8 cellular contexts compared by ENCODE assay signal in the genomic region with DNA sequence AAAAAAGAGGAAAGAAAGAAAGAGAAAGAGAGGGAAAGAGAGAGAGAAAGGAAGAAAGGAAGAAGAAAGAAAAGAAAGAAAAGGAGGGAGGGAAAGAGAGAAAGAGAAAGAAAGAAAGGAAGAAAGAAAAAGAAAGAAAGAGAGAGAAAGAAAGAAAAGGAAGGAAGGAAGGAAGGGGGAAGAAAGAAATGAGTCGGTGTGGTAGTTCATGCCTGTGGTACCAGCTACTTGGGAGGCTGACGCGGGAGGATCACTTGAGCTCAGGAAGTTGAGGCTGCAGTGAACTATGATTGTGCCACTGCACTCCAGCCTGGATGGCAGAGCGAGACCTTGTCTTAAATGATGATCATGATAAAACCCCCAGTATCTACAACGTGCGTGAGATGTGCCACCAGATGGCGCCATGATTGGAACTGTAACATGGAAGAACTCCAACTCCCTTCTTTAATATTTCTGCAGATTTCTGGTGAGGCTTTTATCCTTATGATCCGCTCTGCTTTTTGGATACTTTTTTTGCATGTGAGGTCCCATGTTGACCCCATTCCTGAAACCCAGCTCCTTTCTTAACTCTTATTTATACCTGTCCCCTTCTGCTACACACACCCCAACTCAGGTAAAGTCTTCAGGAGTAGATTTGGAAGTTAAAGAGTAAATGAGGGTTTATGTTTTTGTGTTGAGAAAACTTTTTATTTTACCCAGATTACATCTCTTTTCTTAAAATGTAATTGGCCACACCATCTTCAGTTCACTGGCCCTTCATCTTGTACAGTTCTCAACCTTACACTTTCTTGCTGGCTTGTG. TPM values are rescaled to one million over a fixed set of nuclear protein-coding genes. Genes with fewer than 3 reads are reported as not detected.
DNase-seq lines count a peak whose midpoint lies in the region; ATAC-seq and TF ChIP-seq lines count a peak whose summit lies in the region.

No MANE protein-coding gene starts in this region.

- H4K20me1 ChIP-seq in osteoblast (ENCODE audit: insufficient read depth, low read length), result no peaks in the 10 kb centered on the region

- TF ChIP-seq POLR2A in testis (IDR thresholded peaks at IDR 0.05), result no peak

- no peak overlapping the region for H3K27ac ChIP-seq in osteoblast (ENCODE audit: low read depth, low read length)
- H3K27ac ChIP-seq in testis, result no peak overlapping the region

- H3K27me3 ChIP-seq in osteoblast (ENCODE audit: insufficient read depth, low read length) (peaks cover 3% of the 10 kb centered on the region), testis (no peaks in the 10 kb centered on the region)

- ATAC-seq in HG03139 (IDR thresholded peaks at IDR 0.05; ENCODE audit: unreplicated experiment), result no peak

- peak overlapping the region; percentile 53 for H3K4me2 ChIP-seq in osteoblast (ENCODE audit: insufficient read depth, low read length)

- 12 to 18% methylated on average over 8 of the region's 8 CpGs for WGBS in testis, 2 donors

- TF ChIP-seq CTCF in fibroblast of the aortic adventitia (IDR thresholded peaks at IDR 0.05; ENCODE audit: insufficient read depth, low read length), result peak; percentile 71
- TF ChIP-seq CTCF in osteoblast (IDR thresholded peaks at IDR 0.05; ENCODE audit: extremely low read depth, low read depth, low read length), result peak; percentile 76
- TF ChIP-seq CTCF in testis (IDR thresholded peaks at IDR 0.05), result peak in 2 of 3 experiments; percentile 48 to 54

- H2AFZ ChIP-seq in osteoblast (ENCODE audit: low read length), result peak overlapping the region; percentile 68

- no peak overlapping the region for H3K4me3 ChIP-seq in Jurkat, Clone E6-1 (ENCODE audit: low read length)
- H3K4me3 ChIP-seq in fibroblast of the aortic adventitia (ENCODE audit: low read depth, low read length) (no peak overlapping the region), osteoblast (ENCODE audit: insufficient read depth, low read length) (no peak overlapping the region), testis (no peak overlapping the region)

- no peaks in the 10 kb centered on the region for H3K36me3 ChIP-seq in osteoblast (ENCODE audit: insufficient read depth, low read length)
- no peaks in the 10 kb centered on the region for H3K36me3 ChIP-seq in testis (ENCODE audit: low read depth, missing control alignments)

- no peaks in the 10 kb centered on the region for H3K79me2 ChIP-seq in osteoblast (ENCODE audit: insufficient read depth, low read length)

- H3K9me3 ChIP-seq in osteoblast (ENCODE audit: low read depth, low read length) (no peaks in the 10 kb centered on the region), testis (no peaks in the 10 kb centered on the region)

- peak; percentile 21 for DNase-seq in GF-D8 (lab: John Stamatoyannopoulos, UW)
- peak; percentile 81 for DNase-seq in Jurkat, Clone E6-1 (ENCODE audit: low read depth, low spot score)
- DNase-seq in RKO (ENCODE audit: low spot score), result peak; percentile 86
- DNase-seq in activated T-cell treated with anti-CD3 and anti-CD28 coated beads, Interleukin-2, amount 50 U/mL, for 48 hours, result peak; percentile 79 to 80
- peak; percentile 76 for DNase-seq in fibroblast of the aortic adventitia (ENCODE audit: low read depth)
- DNase-seq in osteoblast (ENCODE audit: insufficient read length, low spot score, missing footprints), result peak; percentile 47
- peak; percentile 74 for DNase-seq in testis

- intact Hi-C loops in testis (cut with DNase I; ENCODE audit: low total_unique reads), result no loop called here

- H3K4me1 ChIP-seq in osteoblast (ENCODE audit: insufficient read depth, low read length) (no peaks in the 10 kb centered on the region), testis (no peaks in the 10 kb centered on the region)

RNA-seq across cellular contexts. Expression of a gene that starts 25.6 kb away (rescaled TPM):
- polyA plus RNA-seq in Jurkat, Clone E6-1 (2012; ENCODE audit: insufficient read depth, insufficient read length), result not detected
- total RNA-seq in fibroblast of the aortic adventitia (ENCODE audit: low replicate concordance) (0.25 TPM in 1 of 2 replicates, not detected in the other), osteoblast (not detected in 2 replicates), testis (not detected)
- 1.2 TPM for polyA plus RNA-seq in testis (ENCODE audit: insufficient read depth, low read depth, low replicate concordance)

RNA-seq across cellular contexts. Expression of a gene that starts 29.9 kb away (rescaled TPM):
- not detected for polyA plus RNA-seq in Jurkat, Clone E6-1 (2012; ENCODE audit: insufficient read depth, insufficient read length)
- total RNA-seq in fibroblast of the aortic adventitia (ENCODE audit: low replicate concordance) (not detected in 2 replicates), osteoblast (not detected in 2 replicates), testis (not detected)
- not detected for polyA plus RNA-seq in testis (ENCODE audit: insufficient read depth, low read depth, low replicate concordance)

RNA-seq across cellular contexts. Expression of a gene that starts 56.8 kb away (rescaled TPM):
- polyA plus RNA-seq in Jurkat, Clone E6-1 (2012; ENCODE audit: insufficient read depth, insufficient read length), result not detected
- total RNA-seq in fibroblast of the aortic adventitia (ENCODE audit: low replicate concordance) (not detected in 2 replicates), osteoblast (not detected in 2 replicates), testis (10 to 100 TPM; 31.7 to 52.0 TPM)
- polyA plus RNA-seq in testis (ENCODE audit: insufficient read depth, low read depth, low replicate concordance), result 81.0 TPM

Comparison
In these comparisons a context has a peak if more than half of its experiments do, and no peak if none do; other contexts are left out.
1. DNase-seq: peak in every context shown above with its lines; median percentile 86 in RKO; 81 in Jurkat, Clone E6-1; 80 in activated T-cell treated with anti-CD3 and anti-CD28 coated beads, Interleukin-2, amount 50 U/mL, for 48 hours; 76 in fibroblast of the aortic adventitia; 74 in testis; 47 in osteoblast; 21 in GF-D8.
2. RNA of a gene that starts 56.8 kb away (total RNA-seq): 31.7 to 52.0 TPM in testis; not detected in fibroblast of the aortic adventitia and not detected in osteoblast; every median in the first group is over 10 times any median in the second.
3. Peak in every context shown above with its lines, with median percentiles within 50 percentile points of each other: CTCF ChIP-seq.